13 cellular contexts compared by ENCODE assay signal in genomic region chrX:47564438-47565085, GRCh38. TPM values are rescaled to one million over a fixed set of nuclear protein-coding genes. Genes with fewer than 3 reads are reported as not detected.
A peak's percentile ranks its signal among the peaks of the same experiment; 100 is the strongest.
DNase-seq lines count a peak whose midpoint lies in the region; ATAC-seq and TF ChIP-seq lines count a peak whose summit lies in the region.
"Had no signal": no experiment of that assay in that cellular context is flagged by ENCODE, and none has a peak within 500 bp of the region (broad histone marks: within the 10 kb centered on the region; RNA-seq: fewer than 3 reads in every experiment).

No MANE protein-coding gene starts in this region.

- no peak overlapping the region for H4K8ac ChIP-seq in mesenchymal stem cell (ENCODE audit: low read length)

- POLR2A ChIA-PET in activated CD8-positive, alpha-beta T cell treated with anti-CD3 and anti-CD28 coated beads for 36 hours (lab: Charles Lee) = no interaction called here

- WGBS in mesenchymal stem cell = 80% methylated on average over 4 of the region's 12 CpGs

- no peaks in the 10 kb centered on the region for H3K27me3 Mint-ChIP-seq in activated CD8-positive, alpha-beta T cell treated with anti-CD3 and anti-CD28 coated beads for 36 hours

- no peak overlapping the region for H2BK5ac ChIP-seq in mesenchymal stem cell (ENCODE audit: low read depth, low read length, poor library complexity, severe bottlenecking)

- no peak overlapping the region for H2AFZ ChIP-seq in ACC112 (ENCODE audit: low read length, unreplicated experiment)
- no peak overlapping the region for H2AFZ ChIP-seq in mesenchymal stem cell (ENCODE audit: low read depth, low read length)

- H3K4me2 ChIP-seq in mesenchymal stem cell (ENCODE audit: low read length, poor library complexity, severe bottlenecking) = no peak overlapping the region
- H3K4me2 ChIP-seq: smooth muscle cell had no signal

- H3K36me3 ChIP-seq in ACC112 (ENCODE audit: insufficient read depth, low read length) (peaks cover 12% of the 10 kb centered on the region; the same call in 1 of the 2 replicates), mesenchymal stem cell (ENCODE audit: control insufficient read depth in 1 of 2, insufficient read depth in 2 of 2, low read depth in 1 of 2, low read length in 2 of 2) (peaks cover 42 to 48% of the 10 kb centered on the region in 2 experiments)
- H3K36me3 ChIP-seq: ovary had no signal

- no peak overlapping the region for H2BK120ac ChIP-seq in mesenchymal stem cell (ENCODE audit: low read depth, low read length)

- peak overlapping the region; percentile 83 for H3K27ac Mint-ChIP-seq in activated CD8-positive, alpha-beta T cell treated with anti-CD3 and anti-CD28 coated beads for 36 hours
- H3K27ac Mint-ChIP-seq: WTC11 had no signal

- no peak overlapping the region for H3K23ac ChIP-seq in mesenchymal stem cell (ENCODE audit: low read length in 2 of 2)

- peak; percentile 64 for DNase-seq in GM12865 (ENCODE audit: low read depth)
- DNase-seq in activated CD8-positive, alpha-beta T cell treated with anti-CD3 and anti-CD28 coated beads for 36 hours = no peak
- peak; percentile 53 for DNase-seq in mesenteric fat pad (ENCODE audit: low spot score)
- DNase-seq in ecto neural progenitor cell (ENCODE audit: low spot score) = no peak
- no peak for DNase-seq in mesenchymal stem cell
- DNase-seq: AML-193, NCI-H510A, ovary had no signal

- no peak overlapping the region for H2AK5ac ChIP-seq in mesenchymal stem cell (ENCODE audit: low read length, severe bottlenecking)

- H3K4me3 ChIP-seq in ACC112 (ENCODE audit: low read depth, low read length) (peak overlapping the region; percentile 45; the same call in 1 of the 2 replicates), GM12865 (ENCODE audit: low read depth, low read length) (no peak overlapping the region), mesenchymal stem cell (ENCODE audit: insufficient read depth in 1 of 2, low read depth in 1 of 2, low read length in 2 of 2) (no peak overlapping the region)
- H3K4me3 ChIP-seq: ovary, smooth muscle cell had no signal

- H3K79me2 ChIP-seq in ACC112 (ENCODE audit: control insufficient read depth, insufficient read depth, low read length, unreplicated experiment) = peaks cover 23% of the 10 kb centered on the region

- no peak overlapping the region for H3K9ac ChIP-seq in mesenchymal stem cell (ENCODE audit: low read length)

- H3K4me1 ChIP-seq in ACC112 (ENCODE audit: control insufficient read depth, insufficient read depth, low read length, unreplicated experiment) (peaks cover 24% of the 10 kb centered on the region), mesenchymal stem cell (ENCODE audit: control insufficient read depth, insufficient read depth, low read depth, low read length) (peaks cover 10% of the 10 kb centered on the region)

- no peaks in the 10 kb centered on the region for H3K9me3 Mint-ChIP-seq in activated CD8-positive, alpha-beta T cell treated with anti-CD3 and anti-CD28 coated beads for 36 hours
- H3K9me3 Mint-ChIP-seq: WTC11 had no signal

- H3K79me1 ChIP-seq in mesenchymal stem cell (replicated peaks; ENCODE audit: low read length, poor library complexity, severe bottlenecking) = peaks cover 12% of the 10 kb centered on the region

- intact Hi-C loops in activated CD8-positive, alpha-beta T cell treated with anti-CD3 and anti-CD28 coated beads for 36 hours (cut with micrococcal nuclease) = loop anchor here (10.0 kb wide), 1 partner anchor 60 kb away; the partner anchor contains the start of gene CFP

- H3K4me1 Mint-ChIP-seq in activated CD8-positive, alpha-beta T cell treated with anti-CD3 and anti-CD28 coated beads for 36 hours (ENCODE audit: low read depth) = peaks cover 34% of the 10 kb centered on the region

- H3K36me3 Mint-ChIP-seq in activated CD8-positive, alpha-beta T cell treated with anti-CD3 and anti-CD28 coated beads for 36 hours (ENCODE audit: low read depth) = peaks cover 29% of the 10 kb centered on the region

- no peaks in the 10 kb centered on the region for H3K9me3 ChIP-seq in mesenchymal stem cell (ENCODE audit: control insufficient read depth, low read length)
- H3K9me3 ChIP-seq: ovary had no signal

- no peak overlapping the region for H2BK15ac ChIP-seq in mesenchymal stem cell (ENCODE audit: low read depth, poor library complexity, severe bottlenecking)

- no peak overlapping the region for H4K91ac ChIP-seq in mesenchymal stem cell (ENCODE audit: low read length)

- peak overlapping the region; percentile 84 for H3K27ac ChIP-seq in ACC112 (ENCODE audit: low read depth, low read length)
- no peak overlapping the region for H3K27ac ChIP-seq in mesenchymal stem cell (ENCODE audit: low read length, poor library complexity, severe bottlenecking)
- H3K27ac ChIP-seq: ovary had no signal

- no peak overlapping the region for H2BK12ac ChIP-seq in mesenchymal stem cell (ENCODE audit: low read length in 2 of 2)

- TF ChIP-seq CTCF in GM12865 (IDR thresholded peaks at IDR 0.05; ENCODE audit: insufficient read depth, low read depth, low read length, missing control alignments) = no peak
- no peak for TF ChIP-seq CTCF in activated CD8-positive, alpha-beta T cell treated with anti-CD3 and anti-CD28 coated beads for 36 hours (IDR thresholded peaks at IDR 0.05)

- H3K27me3 ChIP-seq in ACC112 (ENCODE audit: insufficient read depth, low read length) (no peaks in the 10 kb centered on the region), mesenchymal stem cell (ENCODE audit: control insufficient read depth in 1 of 2, insufficient read depth in 1 of 2, low read length in 2 of 2) (peaks cover 0 to 3% of the 10 kb centered on the region in 2 experiments)
- H3K27me3 ChIP-seq: ovary had no signal

- H3K18ac ChIP-seq in mesenchymal stem cell (ENCODE audit: low read depth in 1 of 2, low read length in 2 of 2) = no peak overlapping the region

- no peak overlapping the region for H3K4ac ChIP-seq in mesenchymal stem cell (ENCODE audit: low read depth in 1 of 2, low read length in 2 of 2)

- no peak overlapping the region for H3K14ac ChIP-seq in mesenchymal stem cell (ENCODE audit: low read length in 2 of 2)

- peak overlapping the region; percentile 24 for H3K4me3 Mint-ChIP-seq in activated CD8-positive, alpha-beta T cell treated with anti-CD3 and anti-CD28 coated beads for 36 hours
- H3K4me3 Mint-ChIP-seq: WTC11 had no signal

- CTCF ChIA-PET in activated CD8-positive, alpha-beta T cell treated with anti-CD3 and anti-CD28 coated beads for 36 hours (lab: Charles Lee) = no interaction called here

- no peak for ATAC-seq in activated CD8-positive, alpha-beta T cell treated with anti-CD3 and anti-CD28 coated beads for 36 hours
- ATAC-seq in HG03432 (IDR thresholded peaks at IDR 0.05; ENCODE audit: unreplicated experiment) (no peak), HG03460 (IDR thresholded peaks at IDR 0.05; ENCODE audit: unreplicated experiment) (no peak)
- ATAC-seq: WTC11 had no signal

RNA-seq across cellular contexts. Expression of gene ARAF, which starts 3.6 kb away (rescaled TPM):
- 10 to 100 TPM; 53.9 to 60.9 TPM for total RNA-seq in activated CD8-positive, alpha-beta T cell treated with anti-CD3 and anti-CD28 coated beads for 36 hours
- total RNA-seq in mesenteric fat pad = 70.9 TPM
- polyA plus RNA-seq in mesenchymal stem cell (2013, experiment 1 of 2) = 54.0 TPM
- 53.1 TPM for polyA plus RNA-seq in mesenchymal stem cell (2013, experiment 2 of 2)

RNA-seq across cellular contexts. Expression of gene TIMP1, which starts 17.7 kb away (rescaled TPM):
- 1 to 10 TPM; 3.0 to 4.3 TPM for total RNA-seq in activated CD8-positive, alpha-beta T cell treated with anti-CD3 and anti-CD28 coated beads for 36 hours
- total RNA-seq in mesenteric fat pad = 410 TPM
- 826 TPM for polyA plus RNA-seq in mesenchymal stem cell (2013, experiment 1 of 2)
- polyA plus RNA-seq in mesenchymal stem cell (2013, experiment 2 of 2) = 856 TPM

RNA-seq across cellular contexts. Expression of gene SYN1, which starts 55.1 kb away (rescaled TPM):
- under 1 TPM; 0.67 to 0.74 TPM for total RNA-seq in activated CD8-positive, alpha-beta T cell treated with anti-CD3 and anti-CD28 coated beads for 36 hours
- total RNA-seq in mesenteric fat pad = not detected
- 5.5 TPM for polyA plus RNA-seq in mesenchymal stem cell (2013, experiment 1 of 2)
- polyA plus RNA-seq in mesenchymal stem cell (2013, experiment 2 of 2) = 5.5 TPM

Comparison
In these comparisons a context has a peak if more than half of its experiments do, and no peak if none do; other contexts are left out.
1. DNase-seq: peak in GM12865 (single experiment) and mesenteric fat pad (single experiment); none in activated CD8-positive, alpha-beta T cell treated with anti-CD3 and anti-CD28 coated beads for 36 hours (single experiment), ecto neural progenitor cell (single experiment) and mesenchymal stem cell (single experiment).
2. RNA of gene TIMP1, which starts 17.7 kb away (total RNA-seq): 410 TPM in mesenteric fat pad (single experiment); 3.0 to 4.3 TPM in activated CD8-positive, alpha-beta T cell treated with anti-CD3 and anti-CD28 coated beads for 36 hours; every median in the first group is over 10 times any median in the second.